24 cellular contexts compared by ENCODE assay signal in the genomic region with DNA sequence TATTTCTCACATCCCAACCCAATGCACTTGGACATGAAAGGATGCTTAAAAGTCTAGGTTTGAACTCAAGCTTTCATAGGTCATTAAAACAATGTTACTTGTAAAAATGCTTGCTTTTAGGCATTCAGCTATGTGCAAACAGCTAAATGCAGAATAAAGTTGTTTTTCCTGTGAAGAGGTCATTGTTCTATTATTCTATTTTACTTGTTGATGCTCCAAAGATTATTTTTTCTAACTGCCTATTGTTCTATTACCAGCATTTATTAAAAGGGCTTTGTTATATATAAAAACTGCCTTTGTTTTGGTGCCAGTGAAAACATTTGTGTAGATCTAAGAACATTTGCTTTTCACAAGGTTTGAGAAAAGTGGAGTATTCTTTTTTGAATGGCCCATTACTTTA. TPM values are rescaled to one million over a fixed set of nuclear protein-coding genes. Genes with fewer than 3 reads are reported as not detected.
A peak's percentile ranks its signal among the peaks of the same experiment; 100 is the strongest.
DNase-seq lines count a peak whose midpoint lies in the region; ATAC-seq, FAIRE-seq and TF ChIP-seq lines count a peak whose summit lies in the region.
"Had no signal": no experiment of that assay in that cellular context is flagged by ENCODE, and none has a peak within 500 bp of the region (broad histone marks: within the 10 kb centered on the region; RNA-seq: fewer than 3 reads in every experiment).

No MANE protein-coding gene starts in this region.

- H3K4me3 ChIP-seq in liver (ENCODE audit: low read depth in 1 of 3, low read length in 3 of 3) (no peak overlapping the region), HepG2 (replicated peaks in 1 of 3; ENCODE audit: insufficient read depth in 1 of 3, low read depth in 2 of 3, low read length in 3 of 3) (no peak overlapping the region), fibroblast of pulmonary artery (replicated peaks; ENCODE audit: low read depth, low read length) (no peak overlapping the region)
- H3K4me3 ChIP-seq: BLaER1 treated with 17β-estradiol and CSF1 and Interleukin-3, amounts not matched to agents 10 nM and 100 nM; HAP-1 had no signal

- peaks cover 2% of the 10 kb centered on the region for H3K36me3 Mint-ChIP-seq in mesothelial cell of epicardium

- no peak overlapping the region for H3K27ac Mint-ChIP-seq in mesothelial cell of epicardium
- H3K27ac Mint-ChIP-seq: CD4-positive, alpha-beta T cell; HFFc6 had no signal

- H3K27ac ChIP-seq in liver (ENCODE audit: low read depth in 1 of 2, low read length in 2 of 2), result no peak overlapping the region
- no peak overlapping the region for H3K27ac ChIP-seq in HepG2 (ENCODE audit: extremely low read length, insufficient read depth, low read length)
- H3K27ac ChIP-seq: BLaER1 treated with 17β-estradiol and CSF1 and Interleukin-3, amounts not matched to agents 10 nM and 100 nM; KMS-11 had no signal

- peaks cover 6% of the 10 kb centered on the region for H3K9me3 Mint-ChIP-seq in mesothelial cell of epicardium
- H3K9me3 Mint-ChIP-seq: CD4-positive, alpha-beta T cell; HFFc6 had no signal

- H4K20me1 ChIP-seq in HepG2 (ENCODE audit: insufficient read depth, low read length), result no peaks in the 10 kb centered on the region
- H4K20me1 ChIP-seq: BLaER1 treated with 17β-estradiol and CSF1 and Interleukin-3, amounts not matched to agents 10 nM and 100 nM had no signal

- H3K4me1 Mint-ChIP-seq in mesothelial cell of epicardium, result peaks cover 33% of the 10 kb centered on the region

- in situ Hi-C loops in HepG2 (cut with HindIII; ENCODE audit: extremely low pct_ligation_motif_present, low pct_unique_long_range_greater_than_20kb), result loop anchor here (5.0 kb wide), 1 partner anchor 203 kb away; no protein-coding TSS in a partner anchor

- no peaks in the 10 kb centered on the region for H3K27me3 ChIP-seq in liver (ENCODE audit: control insufficient read depth in 4 of 4, insufficient read depth in 4 of 4, low read length in 3 of 4)
- peaks cover 2 to 36% of the 10 kb centered on the region in 2 experiments; a peak in 4 of 5 replicates for H3K27me3 ChIP-seq in HepG2 (ENCODE audit: control insufficient read depth in 1 of 2, insufficient read depth in 2 of 2, low read length in 2 of 2)
- H3K27me3 ChIP-seq: BLaER1 treated with 17β-estradiol and CSF1 and Interleukin-3, amounts not matched to agents 10 nM and 100 nM had no signal

- H3K4me1 ChIP-seq in liver (ENCODE audit: control insufficient read depth in 4 of 4, insufficient read depth in 4 of 4, low read length in 3 of 4) (no peaks in the 10 kb centered on the region), HepG2 (ENCODE audit: insufficient read depth, low read length) (peaks cover 35% of the 10 kb centered on the region)
- H3K4me1 ChIP-seq: BLaER1 treated with 17β-estradiol and CSF1 and Interleukin-3, amounts not matched to agents 10 nM and 100 nM had no signal

- no TSS peak for BruUV-seq in HepG2 (replicated peaks; lab: Mats Ljungman, UMichigan)

- no peak overlapping the region for H3K4me2 ChIP-seq in HepG2 (ENCODE audit: low read depth, low read length)
- H3K4me2 ChIP-seq: BLaER1 treated with 17β-estradiol and CSF1 and Interleukin-3, amounts not matched to agents 10 nM and 100 nM; KMS-11 had no signal

- H3K79me2 ChIP-seq in HepG2 (ENCODE audit: insufficient read depth, low read length), result no peaks in the 10 kb centered on the region

- TF ChIP-seq EP300 in HepG2 (IDR thresholded peaks at IDR 0.05; ENCODE audit: low read depth in 2 of 2, low read length in 2 of 2) (no peak), HepG2 (CRISPR knock-in tag; IDR thresholded peaks at IDR 0.05; ENCODE audit: borderline replicate concordance) (no peak)

- no peak for TF ChIP-seq CTCF in liver (IDR thresholded peaks at IDR 0.05; ENCODE audit: low read depth, low read length, missing input control)
- no peak for TF ChIP-seq CTCF in HepG2 (CRISPR knock-in tag; IDR thresholded peaks at IDR 0.05)
- TF ChIP-seq CTCF in fibroblast of pulmonary artery (IDR thresholded peaks at IDR 0.05; ENCODE audit: low read length, missing control alignments), result no peak
- no peak for TF ChIP-seq CTCF in mesothelial cell of epicardium (IDR thresholded peaks at IDR 0.05; ENCODE audit: unreplicated experiment)

- no peak for TF ChIP-seq RAD21 in liver (IDR thresholded peaks at IDR 0.05)
- no peak for TF ChIP-seq RAD21 in HepG2 (CRISPR knock-in tag; IDR thresholded peaks at IDR 0.05)

- DNase-seq in HepG2 (ENCODE audit: low spot score), result no peak
- peak; percentile 22 for DNase-seq in fibroblast of pulmonary artery (ENCODE audit: low read depth)
- DNase-seq in midbrain (lab: John Stamatoyannopoulos, UW), result peak; percentile 75
- no peak for DNase-seq in activated CD4-positive, alpha-beta T cell treated with anti-CD3 and anti-CD28 coated beads for 4 hours
- DNase-seq in mesothelial cell of epicardium (ENCODE audit: low spot score in 2 of 2, unreplicated experiment in 2 of 2), result no peak
- DNase-seq: CD4-positive, alpha-beta T cell; DMS53; GOT3; HFFc6; IMR-90; MM.1S; NCI-H2029; NCI-H446 treated with DMSO at 0.1 percent for 48 hours; NCI-H526; NCI-H82; NK-92 treated with Interleukin-12 subunit alpha and Interleukin-12 subunit beta, amount 100 ng/mL, for 24 hours; PC-3 had no signal

- H3K9ac ChIP-seq in liver (ENCODE audit: low read depth in 1 of 2, low read length in 2 of 2) (no peak overlapping the region), HepG2 (ENCODE audit: insufficient read depth, low read depth, low read length) (no peak overlapping the region)
- H3K9ac ChIP-seq: BLaER1 treated with 17β-estradiol and CSF1 and Interleukin-3, amounts not matched to agents 10 nM and 100 nM; KMS-11 had no signal

- no peak overlapping the region for H3K4me3 Mint-ChIP-seq in mesothelial cell of epicardium
- H3K4me3 Mint-ChIP-seq: CD4-positive, alpha-beta T cell; HFFc6 had no signal

- H3K9me3 ChIP-seq in liver (ENCODE audit: control insufficient read depth in 4 of 4, low read length in 3 of 4) (no peaks in the 10 kb centered on the region), HepG2 (ENCODE audit: low read length) (no peaks in the 10 kb centered on the region)
- H3K9me3 ChIP-seq: BLaER1 treated with 17β-estradiol and CSF1 and Interleukin-3, amounts not matched to agents 10 nM and 100 nM; HAP-1 had no signal

- no peak overlapping the region for H2AFZ ChIP-seq in HepG2 (ENCODE audit: low read length)

- no peaks in the 10 kb centered on the region for H3K36me3 ChIP-seq in liver (ENCODE audit: control insufficient read depth in 4 of 4, insufficient read depth in 3 of 4, low read depth in 1 of 4, low read length in 3 of 4)
- H3K36me3 ChIP-seq in HepG2 (replicated peaks in 1 of 2; ENCODE audit: control insufficient read depth in 1 of 2, insufficient read depth in 2 of 2, low read length in 2 of 2), result no peaks in the 10 kb centered on the region
- H3K36me3 ChIP-seq: BLaER1 treated with 17β-estradiol and CSF1 and Interleukin-3, amounts not matched to agents 10 nM and 100 nM; HAP-1 had no signal

- TF ChIP-seq POLR2A in HepG2 (IDR thresholded peaks at IDR 0.05; ENCODE audit: insufficient read depth in 1 of 2, low read depth in 2 of 2, low read length in 2 of 2), result no peak

- CTCF ChIA-PET in HepG2 (lab: Yijun Ruan, JAX; ENCODE audit: low intra/inter-chr PET ratio, low total read pairs), result no interaction called here

- no peaks in the 10 kb centered on the region for H3K27me3 Mint-ChIP-seq in mesothelial cell of epicardium (ENCODE audit: low read depth)
- H3K27me3 Mint-ChIP-seq: CD4-positive, alpha-beta T cell had no signal

- POLR2A ChIA-PET in HepG2 (lab: Yijun Ruan, JAX), result no interaction called here

- no peak for FAIRE-seq in HepG2 (lab: Jason Lieb, UNC)
- FAIRE-seq: D721Med had no signal

- ATAC-seq in HepG2 (no peak), HG03571 (IDR thresholded peaks at IDR 0.05; ENCODE audit: unreplicated experiment) (no peak)
- ATAC-seq: PC-3 had no signal

- intact Hi-C loops in HepG2 (cut with micrococcal nuclease; ENCODE audit: unreplicated experiment), result no loop called here

TF ChIP-seq in liver, 16 proteins besides CTCF, POLR2A, EP300 and RAD21:
- peak; percentile 13 for TF ChIP-seq NR2F2 (IDR thresholded peaks at IDR 0.05)
- no peak for TF ChIP-seq EGR1 (IDR thresholded peaks at IDR 0.05; ENCODE audit: low read depth in 2 of 2)

RNA-seq across cellular contexts. Expression of gene TMEM178A, which starts 49.4 kb away (rescaled TPM):
- total RNA-seq in liver (under 1 TPM; 0.42 to 0.56 TPM), HepG2 (2016; rRNA removed; fragmentation: Illumina TruSeq; extraction: Trizol) (0.38 TPM in 1 of 2 replicates, not detected in the other), mesothelial cell of epicardium (11.9 to 14.9 TPM (median 13.1 TPM) in 3 replicates)
- polyA plus RNA-seq in liver (under 1 TPM; 0.21 to 0.64 TPM), HepG2 (2011; rRNA removed) (3.3 and 3.8 TPM in 2 replicates)
- total RNA-seq in HepG2 (2016; cell fraction: cytosol; rRNA removed; fragmentation: Illumina TruSeq; extraction: Trizol; ENCODE audit: low read depth), result not detected in 2 replicates
- total RNA-seq in HepG2 (2016; cell fraction: insoluble cytoplasmic fraction; rRNA removed; fragmentation: Illumina TruSeq; extraction: Trizol), result 0.15 and 0.19 TPM in 2 replicates
- total RNA-seq in HepG2 (2016; cell fraction: membrane; rRNA removed; fragmentation: Illumina TruSeq; extraction: Trizol), result 0.17 TPM in 1 of 2 replicates, not detected in the other
- 0.50 TPM in 1 of 2 replicates, not detected in the other for total RNA-seq in HepG2 (2016; cell fraction: nucleus; rRNA removed; fragmentation: Illumina TruSeq; extraction: Trizol)
- 1.6 and 1.7 TPM in 2 replicates for polyA plus RNA-seq in HepG2 (2011; cell fraction: cytosol; rRNA removed)
- polyA plus RNA-seq in HepG2 (2011; cell fraction: nucleus; rRNA removed), result 21.5 and 25.6 TPM in 2 replicates
- 5.7 and 7.4 TPM in 2 replicates for polyA plus RNA-seq in HepG2 (2012)
- not detected in 2 replicates for polyA plus RNA-seq in HepG2 (2016; cell fraction: cytosol; fragmentation: Illumina TruSeq; extraction: Trizol; ENCODE audit: low read depth)
- 0.28 TPM in 1 of 2 replicates, not detected in the other for polyA plus RNA-seq in HepG2 (2016; cell fraction: insoluble cytoplasmic fraction; fragmentation: Illumina TruSeq; extraction: Trizol; ENCODE audit: low read depth)
- 0.09 and 0.35 TPM in 2 replicates for polyA plus RNA-seq in HepG2 (2016; cell fraction: membrane; fragmentation: Illumina TruSeq; extraction: Trizol; ENCODE audit: low read depth)
- 1.4 and 1.9 TPM in 2 replicates for polyA plus RNA-seq in HepG2 (2016; cell fraction: nucleus; fragmentation: Illumina TruSeq; extraction: Trizol; ENCODE audit: insufficient read depth, low read depth)
- polyA minus RNA-seq in HepG2 (2011; rRNA and poly(A)+ RNA removed; ENCODE audit: low replicate concordance), result 1.8 TPM in 1 of 2 replicates, not detected in the other
- polyA minus RNA-seq in HepG2 (2011; cell fraction: cytosol; rRNA and poly(A)+ RNA removed), result 0.59 and 0.88 TPM in 2 replicates
- 2.5 and 3.3 TPM in 2 replicates for polyA minus RNA-seq in HepG2 (2011; cell fraction: nucleus; rRNA and poly(A)+ RNA removed)
- total RNA-seq: A172 had no signal

Comparison
In these comparisons a context has a peak if more than half of its experiments do, and no peak if none do; other contexts are left out.
1. DNase-seq: peak in fibroblast of pulmonary artery (single experiment) and midbrain (single experiment); none in HepG2 (single experiment), activated CD4-positive, alpha-beta T cell treated with anti-CD3 and anti-CD28 coated beads for 4 hours (0 of 2) and mesothelial cell of epicardium (0 of 2).